11 cellular contexts compared by ENCODE assay signal in the genomic region with DNA sequence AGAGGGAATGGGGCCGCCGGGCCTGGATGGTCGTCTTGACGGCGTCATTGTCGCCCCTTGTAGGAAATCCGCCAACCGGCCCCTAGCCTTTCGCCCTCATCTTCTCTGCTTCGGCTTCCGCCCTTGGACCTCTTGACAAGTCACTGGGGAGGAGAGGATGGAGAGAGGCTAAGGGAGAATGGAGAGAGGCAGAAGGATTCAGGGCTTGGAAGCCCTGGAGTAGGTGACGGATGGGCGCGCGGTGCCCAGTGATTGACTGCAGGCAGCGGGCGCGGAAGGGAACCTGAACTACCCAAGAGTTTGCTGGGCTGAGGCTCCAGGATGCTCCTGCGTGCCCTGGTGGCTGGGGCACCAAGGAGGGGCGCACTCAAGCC. TPM values are rescaled to one million over a fixed set of nuclear protein-coding genes. Genes with fewer than 3 reads are reported as not detected.
DNase-seq lines count a peak whose midpoint lies in the region; ATAC-seq and TF ChIP-seq lines count a peak whose summit lies in the region.
"Had no signal": no experiment of that assay in that cellular context is flagged by ENCODE, and none has a peak within 500 bp of the region (broad histone marks: within the 10 kb centered on the region; RNA-seq: fewer than 3 reads in every experiment).

No MANE protein-coding gene starts in this region.

- H3K9me3 ChIP-seq in iPS-20b (ENCODE audit: insufficient read depth, low read depth, low read length) (no peaks in the 10 kb centered on the region), thoracic aorta (peaks cover 8% of the 10 kb centered on the region), PC-9 (ENCODE audit: insufficient read depth, low read depth) (no peaks in the 10 kb centered on the region)

- peak overlapping the region; percentile 84 for H3K4me3 ChIP-seq in iPS-20b (ENCODE audit: low read length)
- H3K4me3 ChIP-seq in thoracic aorta = peak overlapping the region; percentile 59
- no peak overlapping the region for H3K4me3 ChIP-seq in PC-9
- H3K4me3 ChIP-seq: K562 had no signal

- CTCF ChIA-PET in activated CD4-positive, alpha-beta memory T cell treated with anti-CD3 and anti-CD28 coated beads, Interleukin-2, amount 10 ng/mL, durations not matched to agents 7 days and 5 days (lab: Charles Lee) = no interaction called here
- CTCF ChIA-PET in activated CD4-positive, alpha-beta memory T cell treated with anti-CD3 and anti-CD28 coated beads for 36 hours (lab: Charles Lee) = no interaction called here
- CTCF ChIA-PET in PC-9 (lab: Charles Lee) = no interaction called here

- H3K27me3 ChIP-seq in iPS-20b (ENCODE audit: insufficient read depth, low read length) (peaks cover 72% of the 10 kb centered on the region), thoracic aorta (replicated peaks; ENCODE audit: insufficient read depth) (no peaks in the 10 kb centered on the region), PC-9 (ENCODE audit: insufficient read depth, low read depth) (no peaks in the 10 kb centered on the region)

- no peaks in the 10 kb centered on the region for H3K4me1 ChIP-seq in iPS-20b (ENCODE audit: insufficient read depth, low read length)
- H3K4me1 ChIP-seq in thoracic aorta (ENCODE audit: control insufficient read depth in 1 of 2, low read depth in 2 of 2) = no peaks in the 10 kb centered on the region
- H3K4me1 ChIP-seq in PC-9 (replicated peaks; ENCODE audit: insufficient read depth) = no peaks in the 10 kb centered on the region

- intact Hi-C loops in activated CD4-positive, alpha-beta memory T cell treated with anti-CD3 and anti-CD28 coated beads for 36 hours (cut with micrococcal nuclease) = no loop called here
- intact Hi-C loops in activated T-helper 2 cell treated with anti-CD3 and anti-CD28 coated beads, Interferon-gamma antibody, Interleukin-2, Interleukin-4, amounts not matched to agents 10 μg/mL and 5 μg/mL and 100 μg/mL, durations not matched to agents 14 hours and 24 hours and 36 hours (cut with micrococcal nuclease) = no loop called here
- intact Hi-C loops in PC-9 (cut with micrococcal nuclease; ENCODE audit: unreplicated experiment) = no loop called here

- no peaks in the 10 kb centered on the region for H3F3A ChIP-seq in PC-9 (ENCODE audit: insufficient read depth, low read depth)

- H3K27ac Mint-ChIP-seq in activated CD4-positive, alpha-beta memory T cell treated with anti-CD3 and anti-CD28 coated beads, Interleukin-2, amount 10 ng/mL, durations not matched to agents 7 days and 5 days = no peak overlapping the region
- no peak overlapping the region for H3K27ac Mint-ChIP-seq in activated CD4-positive, alpha-beta memory T cell treated with anti-CD3 and anti-CD28 coated beads for 36 hours
- no peak overlapping the region for H3K27ac Mint-ChIP-seq in activated T-helper 2 cell treated with anti-CD3 and anti-CD28 coated beads, Interferon-gamma antibody, Interleukin-2, Interleukin-4, amounts not matched to agents 10 μg/mL and 5 μg/mL and 100 μg/mL, durations not matched to agents 14 hours and 24 hours and 36 hours
- H3K27ac Mint-ChIP-seq: CD4-positive, alpha-beta T cell had no signal

- POLR2A ChIA-PET in activated CD4-positive, alpha-beta memory T cell treated with anti-CD3 and anti-CD28 coated beads, Interleukin-2, amount 10 ng/mL, durations not matched to agents 7 days and 5 days (lab: Charles Lee) = no interaction called here
- POLR2A ChIA-PET in activated CD4-positive, alpha-beta memory T cell treated with anti-CD3 and anti-CD28 coated beads for 36 hours (lab: Charles Lee) = no interaction called here
- POLR2A ChIA-PET in PC-9 (lab: Charles Lee; ENCODE audit: unreplicated experiment) = no interaction called here

- DNase-seq in activated CD4-positive, alpha-beta memory T cell treated with anti-CD3 and anti-CD28 coated beads, Interleukin-2, amount 10 ng/mL, durations not matched to agents 7 days and 5 days = no peak
- DNase-seq in activated CD4-positive, alpha-beta memory T cell treated with anti-CD3 and anti-CD28 coated beads for 36 hours = no peak
- DNase-seq in activated T-helper 2 cell treated with anti-CD3 and anti-CD28 coated beads, Interferon-gamma antibody, Interleukin-2, Interleukin-4, amounts not matched to agents 10 μg/mL and 5 μg/mL and 100 μg/mL, durations not matched to agents 14 hours and 24 hours and 36 hours (ENCODE audit: low spot score) = no peak
- DNase-seq in thoracic aorta (ENCODE audit: low spot score) (no peak), omental fat pad (ENCODE audit: low spot score) (no peak), PC-9 (no peak)
- DNase-seq: CD4-positive, alpha-beta T cell; effector CD8-positive, alpha-beta T cell had no signal

- H3K9me3 Mint-ChIP-seq in activated CD4-positive, alpha-beta memory T cell treated with anti-CD3 and anti-CD28 coated beads, Interleukin-2, amount 10 ng/mL, durations not matched to agents 7 days and 5 days = peaks cover 11% of the 10 kb centered on the region
- H3K9me3 Mint-ChIP-seq in activated CD4-positive, alpha-beta memory T cell treated with anti-CD3 and anti-CD28 coated beads for 36 hours = peaks cover 8% of the 10 kb centered on the region
- peaks cover 9% of the 10 kb centered on the region for H3K9me3 Mint-ChIP-seq in activated T-helper 2 cell treated with anti-CD3 and anti-CD28 coated beads, Interferon-gamma antibody, Interleukin-2, Interleukin-4, amounts not matched to agents 10 μg/mL and 5 μg/mL and 100 μg/mL, durations not matched to agents 14 hours and 24 hours and 36 hours

- H3K9ac ChIP-seq in iPS-20b (ENCODE audit: low read depth, low read length) = peak overlapping the region; percentile 49; the same call in 1 of the 2 replicates

- no TSS peak for BruUV-seq in PC-9 (replicated peaks; lab: Mats Ljungman, UMichigan)

- H3K4me2 ChIP-seq in PC-9 = no peak overlapping the region

- no peaks in the 10 kb centered on the region for H4K20me1 ChIP-seq in PC-9 (ENCODE audit: insufficient read depth)

- no peak overlapping the region for H2AFZ ChIP-seq in PC-9

- peaks cover 14% of the 10 kb centered on the region for H3K36me3 Mint-ChIP-seq in activated CD4-positive, alpha-beta memory T cell treated with anti-CD3 and anti-CD28 coated beads, Interleukin-2, amount 10 ng/mL, durations not matched to agents 7 days and 5 days (ENCODE audit: low read depth)
- H3K36me3 Mint-ChIP-seq in activated CD4-positive, alpha-beta memory T cell treated with anti-CD3 and anti-CD28 coated beads for 36 hours = no peaks in the 10 kb centered on the region
- H3K36me3 Mint-ChIP-seq in activated T-helper 2 cell treated with anti-CD3 and anti-CD28 coated beads, Interferon-gamma antibody, Interleukin-2, Interleukin-4, amounts not matched to agents 10 μg/mL and 5 μg/mL and 100 μg/mL, durations not matched to agents 14 hours and 24 hours and 36 hours (ENCODE audit: low read depth) = no peaks in the 10 kb centered on the region

- H3K36me3 ChIP-seq in iPS-20b (ENCODE audit: insufficient read depth, low read depth, low read length) (no peaks in the 10 kb centered on the region), thoracic aorta (no peaks in the 10 kb centered on the region), PC-9 (ENCODE audit: low read depth) (no peaks in the 10 kb centered on the region)

- no peaks in the 10 kb centered on the region for H3K79me2 ChIP-seq in PC-9 (ENCODE audit: low read depth)

- H3K27ac ChIP-seq in iPS-20b (ENCODE audit: low read length) = no peak overlapping the region
- H3K27ac ChIP-seq in thoracic aorta = no peak overlapping the region
- H3K27ac ChIP-seq in PC-9 = no peak overlapping the region

- peaks cover 17% of the 10 kb centered on the region for H3K4me1 Mint-ChIP-seq in activated CD4-positive, alpha-beta memory T cell treated with anti-CD3 and anti-CD28 coated beads, Interleukin-2, amount 10 ng/mL, durations not matched to agents 7 days and 5 days
- no peaks in the 10 kb centered on the region for H3K4me1 Mint-ChIP-seq in activated CD4-positive, alpha-beta memory T cell treated with anti-CD3 and anti-CD28 coated beads for 36 hours (ENCODE audit: low read depth)
- H3K4me1 Mint-ChIP-seq in activated T-helper 2 cell treated with anti-CD3 and anti-CD28 coated beads, Interferon-gamma antibody, Interleukin-2, Interleukin-4, amounts not matched to agents 10 μg/mL and 5 μg/mL and 100 μg/mL, durations not matched to agents 14 hours and 24 hours and 36 hours (ENCODE audit: low read depth) = peaks cover 2% of the 10 kb centered on the region

- ATAC-seq in thoracic aorta (ENCODE audit: insufficient number of reproducible peaks, low FRiP score, low read depth) = no peak
- no peak for ATAC-seq in omental fat pad (ENCODE audit: low FRiP score)
- ATAC-seq in GM18907 (IDR thresholded peaks at IDR 0.05; ENCODE audit: unreplicated experiment) = no peak
- ATAC-seq: K562 had no signal

- H3K9me2 ChIP-seq in PC-9 (ENCODE audit: insufficient read depth) = no peaks in the 10 kb centered on the region

- TF ChIP-seq CTCF in thoracic aorta (IDR thresholded peaks at IDR 0.05) = no peak
- no peak for TF ChIP-seq CTCF in omental fat pad (IDR thresholded peaks at IDR 0.05)
- no peak for TF ChIP-seq CTCF in PC-9 (conservative IDR thresholded peaks at IDR 0.05)

- peak overlapping the region; percentile 65 for H3K4me3 Mint-ChIP-seq in activated CD4-positive, alpha-beta memory T cell treated with anti-CD3 and anti-CD28 coated beads, Interleukin-2, amount 10 ng/mL, durations not matched to agents 7 days and 5 days
- H3K4me3 Mint-ChIP-seq in activated CD4-positive, alpha-beta memory T cell treated with anti-CD3 and anti-CD28 coated beads for 36 hours = no peak overlapping the region
- peak overlapping the region; percentile 41 for H3K4me3 Mint-ChIP-seq in activated T-helper 2 cell treated with anti-CD3 and anti-CD28 coated beads, Interferon-gamma antibody, Interleukin-2, Interleukin-4, amounts not matched to agents 10 μg/mL and 5 μg/mL and 100 μg/mL, durations not matched to agents 14 hours and 24 hours and 36 hours (ENCODE audit: low read depth)
- H3K4me3 Mint-ChIP-seq: CD4-positive, alpha-beta T cell had no signal

- H3K27me3 Mint-ChIP-seq in activated CD4-positive, alpha-beta memory T cell treated with anti-CD3 and anti-CD28 coated beads, Interleukin-2, amount 10 ng/mL, durations not matched to agents 7 days and 5 days = peaks cover 63% of the 10 kb centered on the region
- H3K27me3 Mint-ChIP-seq in activated CD4-positive, alpha-beta memory T cell treated with anti-CD3 and anti-CD28 coated beads for 36 hours = peaks cover 39% of the 10 kb centered on the region
- peaks cover 55% of the 10 kb centered on the region for H3K27me3 Mint-ChIP-seq in activated T-helper 2 cell treated with anti-CD3 and anti-CD28 coated beads, Interferon-gamma antibody, Interleukin-2, Interleukin-4, amounts not matched to agents 10 μg/mL and 5 μg/mL and 100 μg/mL, durations not matched to agents 14 hours and 24 hours and 36 hours (ENCODE audit: low read depth)

RNA-seq across cellular contexts. Expression of a gene that starts 0.7 kb away (rescaled TPM):
- 10 to 100 TPM; 46.8 to 48.0 TPM for total RNA-seq in activated CD4-positive, alpha-beta memory T cell treated with anti-CD3 and anti-CD28 coated beads, Interleukin-2, amount 10 ng/mL, durations not matched to agents 7 days and 5 days
- total RNA-seq in activated CD4-positive, alpha-beta memory T cell treated with anti-CD3 and anti-CD28 coated beads for 36 hours = 10 to 100 TPM; 34.7 to 38.3 TPM
- 14.0 TPM in 2 replicates for total RNA-seq in activated T-helper 2 cell treated with anti-CD3 and anti-CD28 coated beads, Interferon-gamma antibody, Interleukin-2, Interleukin-4, amounts not matched to agents 10 μg/mL and 5 μg/mL and 100 μg/mL, durations not matched to agents 14 hours and 24 hours and 36 hours
- 10 to 100 TPM; 29.0 to 42.4 TPM for total RNA-seq in thoracic aorta
- total RNA-seq in omental fat pad = 10 to 100 TPM; 11.2 to 49.5 (median 26.3) TPM
- total RNA-seq in PC-9 (2021) = 1.2 and 1.3 TPM in 2 replicates
